ENCODE assay signal across 12 cellular contexts in genomic region chr12:7640123-7640995, GRCh38. TPM values are rescaled to one million over a fixed set of nuclear protein-coding genes. Genes with fewer than 3 reads are reported as not detected.
A peak's percentile ranks its signal among the peaks of the same experiment; 100 is the strongest.
DNase-seq lines count a peak whose midpoint lies in the region; ATAC-seq and TF ChIP-seq lines count a peak whose summit lies in the region.
"Not testable (repeated sequence)": the region's sequence is repeated elsewhere in the genome, so short reads cannot be mapped to it uniquely, and the experiment has no call there.
"Had no signal": no experiment of that assay in that cellular context is flagged by ENCODE, and none has a peak within 500 bp of the region (broad histone marks: within the 10 kb centered on the region; RNA-seq: fewer than 3 reads in every experiment).

No MANE protein-coding gene starts in this region.

- H3K4me1 ChIP-seq in iPS-15b (ENCODE audit: control insufficient read depth, insufficient read depth, low read length): peaks cover 16% of the 10 kb centered on the region

- not testable (repeated sequence) for H3K27me3 ChIP-seq in iPS-15b (ENCODE audit: control insufficient read depth, insufficient read depth, low read length)

- H3K27ac Mint-ChIP-seq in activated T-helper 17 cell treated with anti-CD3 and anti-CD28 coated beads, Interleukin-2, amount 50 U/mL, for 72 hours: peak overlapping the region; percentile 17

- H3K4me3 ChIP-seq in AG09309 (ENCODE audit: control insufficient read depth, low read depth, low read length) (peak overlapping the region; percentile 16), iPS-15b (ENCODE audit: low read depth, low read length) (peak overlapping the region; percentile 14), skeletal muscle cell (ENCODE audit: low read depth, low read length) (peak overlapping the region; percentile 15)
- H3K4me3 ChIP-seq in choroid plexus epithelial cell (ENCODE audit: low read depth, low read length): not testable (repeated sequence)

- H3K4me3 Mint-ChIP-seq in activated T-helper 17 cell treated with anti-CD3 and anti-CD28 coated beads, Interleukin-2, amount 50 U/mL, for 72 hours: peak overlapping the region; percentile 65

- H3K9me3 ChIP-seq in iPS-15b (ENCODE audit: control insufficient read depth, insufficient read depth, low read length): not testable (repeated sequence)

- H3K36me3 Mint-ChIP-seq in activated T-helper 17 cell treated with anti-CD3 and anti-CD28 coated beads, Interleukin-2, amount 50 U/mL, for 72 hours (ENCODE audit: low read depth): not testable (repeated sequence)

- not testable (repeated sequence) for TF ChIP-seq CTCF in AG09309 (IDR thresholded peaks at IDR 0.05; ENCODE audit: control insufficient read depth, insufficient read depth, low read depth, low read length, missing control alignments); choroid plexus epithelial cell (conservative IDR thresholded peaks at IDR 0.05; ENCODE audit: low read depth, low read length)

- peak; percentile 15 for ATAC-seq in activated T-helper 17 cell treated with anti-CD3 and anti-CD28 coated beads, Interleukin-2, amount 50 U/mL, for 72 hours (replicated peaks)

- H3K9me3 Mint-ChIP-seq in activated T-helper 17 cell treated with anti-CD3 and anti-CD28 coated beads, Interleukin-2, amount 50 U/mL, for 72 hours: not testable (repeated sequence)

- peaks cover 16% of the 10 kb centered on the region for H3K4me1 Mint-ChIP-seq in activated T-helper 17 cell treated with anti-CD3 and anti-CD28 coated beads, Interleukin-2, amount 50 U/mL, for 72 hours

- DNase-seq in AG09309 (ENCODE audit: low read depth); skeletal muscle cell (ENCODE audit: low read depth): not testable (repeated sequence)
- DNase-seq in LHCN-M2 (ENCODE audit: low read depth) (peak; percentile 8), choroid plexus epithelial cell (ENCODE audit: low read depth) (peak; percentile 2)
- peak; percentile 64 for DNase-seq in activated CD4-positive, alpha-beta T cell treated with anti-CD3 and anti-CD28 coated beads for 48 hours
- peak; percentile 12 to 17 for DNase-seq in stimulated activated CD8-positive, alpha-beta memory T cell treated with anti-CD3 and anti-CD28 coated beads, Interleukin-7, amount 100 ng/mL, for 1 hour (ENCODE audit: low read depth in 2 of 2)

- not testable (repeated sequence) for H3K9ac ChIP-seq in iPS-15b (ENCODE audit: low read depth, low read length)

- H3K36me3 ChIP-seq in iPS-15b (ENCODE audit: control insufficient read depth, insufficient read depth, low read length): not testable (repeated sequence)

- H3K27me3 Mint-ChIP-seq in activated T-helper 17 cell treated with anti-CD3 and anti-CD28 coated beads, Interleukin-2, amount 50 U/mL, for 72 hours: not testable (repeated sequence)

RNA-seq across cellular contexts. Expression of gene APOBEC1, which starts 25.3 kb away (rescaled TPM):
- not detected in 2 replicates for total RNA-seq in LHCN-M2 (2014; rRNA removed)
- not detected for polyA plus RNA-seq in LHCN-M2 (2012)
- not detected for total RNA-seq in activated T-helper 17 cell treated with anti-CD3 and anti-CD28 coated beads, Interleukin-2, amount 50 U/mL, for 72 hours
- total RNA-seq: A172, gastrocnemius medialis, osteoblast had no signal

RNA-seq across cellular contexts. Expression of gene GDF3, which starts 55.2 kb away (rescaled TPM):
- total RNA-seq in LHCN-M2 (2014; rRNA removed): not detected in 2 replicates
- not detected for polyA plus RNA-seq in LHCN-M2 (2012)
- total RNA-seq in activated T-helper 17 cell treated with anti-CD3 and anti-CD28 coated beads, Interleukin-2, amount 50 U/mL, for 72 hours: not detected
- total RNA-seq: A172, gastrocnemius medialis, left colon, osteoblast had no signal
